Comparison of ENCODE assay signal across 22 cellular contexts in genomic region chr1:4984841-4985240, GRCh38.
"Had no signal": no experiment of that assay in that cellular context is flagged by ENCODE, and none has a peak within 500 bp of the region (broad histone marks: within the 10 kb centered on the region; RNA-seq: fewer than 3 reads in every experiment).

No MANE protein-coding gene starts in this region.

- DNase-seq: dermis blood vessel endothelial cell; dorsolateral prefrontal cortex; effector CD4-positive, alpha-beta T cell; effector memory CD4-positive, alpha-beta T cell; erythroblast; esophagus squamous epithelium; foreskin fibroblast; foreskin melanocyte; gastrocnemius medialis; heart left ventricle; hypothalamus; immature natural killer cell; left cardiac atrium; left lung; left ventricle myocardium superior; lower lobe of right lung; mesenchymal stem cell; midbrain had no signal

- H3K27me3 ChIP-seq: gastrocnemius medialis, hepatocyte had no signal

- H3K4me2 ChIP-seq: hepatocyte had no signal

- H3K36me3 ChIP-seq: esophagus squamous epithelium, gastrocnemius medialis, heart left ventricle, left lung, lower lobe of right lung had no signal

- H3K27ac ChIP-seq: coronary artery, dorsolateral prefrontal cortex, epithelial cell of prostate, esophagus squamous epithelium, gastrocnemius medialis, heart left ventricle, hepatocyte, left lung, lower lobe of right lung had no signal

- H3K9me3 ChIP-seq: esophagus squamous epithelium, gastrocnemius medialis, lower lobe of right lung had no signal

- H3K4me1 Mint-ChIP-seq: immature natural killer cell had no signal

- H3K4me3 ChIP-seq: coronary artery, dorsolateral prefrontal cortex, esophagus squamous epithelium, gastrocnemius medialis, heart left ventricle, hepatocyte, left lung, lower lobe of right lung had no signal

- ATAC-seq: esophagus mucosa, gastrocnemius medialis, heart left ventricle, left cardiac atrium, left lung, left ventricle myocardium superior, lower lobe of right lung had no signal

- H3K36me3 Mint-ChIP-seq: immature natural killer cell had no signal

- H3K4me3 Mint-ChIP-seq: immature natural killer cell had no signal

- H2AFZ ChIP-seq: hepatocyte had no signal

- H3K4me1 ChIP-seq: esophagus squamous epithelium, gastrocnemius medialis, heart left ventricle, left lung, lower lobe of right lung had no signal

- H3K27ac Mint-ChIP-seq: immature natural killer cell had no signal
